ENCODE assay signal across 8 cellular contexts in the genomic region with DNA sequence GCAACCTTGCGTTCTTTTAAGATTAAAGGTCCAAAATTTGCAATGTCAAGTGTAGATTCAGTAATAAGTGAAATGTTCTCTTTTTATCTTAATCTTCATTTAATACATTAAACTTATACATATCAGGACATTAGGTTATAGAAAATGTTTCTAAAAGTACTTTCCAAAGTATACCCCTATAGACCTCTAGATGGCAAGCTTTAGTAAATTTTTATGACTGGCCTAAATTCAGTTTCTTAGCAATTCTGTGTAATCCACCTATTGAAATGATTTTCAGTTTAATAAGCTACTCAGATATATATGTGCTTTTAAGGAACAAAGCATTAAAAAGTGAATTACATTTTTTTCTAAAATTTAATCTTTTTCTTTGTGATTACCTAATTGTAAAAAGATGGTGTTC.
DNase-seq lines count a peak whose midpoint lies in the region; ATAC-seq, FAIRE-seq and TF ChIP-seq lines count a peak whose summit lies in the region.

No MANE protein-coding gene starts in this region.

- TF ChIP-seq CTCF in AG09319 (IDR thresholded peaks at IDR 0.05; ENCODE audit: low read depth, low read length) = peak; percentile 55
- TF ChIP-seq CTCF in GM20000 (IDR thresholded peaks at IDR 0.05; ENCODE audit: extremely low read depth, missing control alignments) = peak; percentile 12

- no peak for ATAC-seq in HG03469 (IDR thresholded peaks at IDR 0.05; ENCODE audit: unreplicated experiment)
- ATAC-seq in HG02763 (IDR thresholded peaks at IDR 0.05; ENCODE audit: unreplicated experiment) = no peak

- DNase-seq in AG09319 (ENCODE audit: extremely low read depth, low read depth) (peak; percentile 4), GM20000 (ENCODE audit: low spot score) (peak; percentile 8), RCC 7860 (ENCODE audit: low spot score) (peak; percentile 18), glomerular visceral epithelial cell (ENCODE audit: extremely low spot score) (peak; percentile 3), NCI-H2029 treated with DMSO at 0.1 percent for 48 hours (lab: John Stamatoyannopoulos, UW) (no peak), NCI-H1694 (lab: John Stamatoyannopoulos, UW) (no peak)

- FAIRE-seq in RCC 7860 (lab: Jason Lieb, UNC) = peak; percentile 85

Comparison
In these comparisons a context has a peak if more than half of its experiments do, and no peak if none do; other contexts are left out.
1. DNase-seq: peak in AG09319 (single experiment), GM20000 (single experiment), RCC 7860 (single experiment) and glomerular visceral epithelial cell (single experiment); none in NCI-H2029 treated with DMSO at 0.1 percent for 48 hours (single experiment) and NCI-H1694 (single experiment).